9 cellular contexts compared by ENCODE assay signal in the genomic region with DNA sequence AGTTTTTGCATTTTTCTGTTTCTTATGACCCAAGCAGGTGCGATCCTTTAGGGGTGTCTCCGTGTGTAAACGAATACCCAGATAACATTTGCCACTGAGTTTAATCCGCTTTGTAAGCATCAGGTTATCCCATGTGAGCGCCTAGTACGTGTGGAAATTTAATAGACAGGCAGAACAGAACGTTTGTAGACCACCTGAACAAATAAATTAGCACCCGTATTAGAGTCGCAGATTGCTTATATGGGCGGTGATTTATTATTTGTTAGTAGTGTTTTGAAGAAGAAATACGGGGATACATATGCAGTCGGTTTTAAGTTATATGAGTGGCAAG. TPM values are rescaled to one million over a fixed set of nuclear protein-coding genes. Genes with fewer than 3 reads are reported as not detected.
DNase-seq lines count a peak whose midpoint lies in the region; ATAC-seq, FAIRE-seq and TF ChIP-seq lines count a peak whose summit lies in the region.
"Had no signal": no experiment of that assay in that cellular context is flagged by ENCODE, and none has a peak within 500 bp of the region (broad histone marks: within the 10 kb centered on the region; RNA-seq: fewer than 3 reads in every experiment).

No MANE protein-coding gene starts in this region.

- no peak overlapping the region for H2AK5ac ChIP-seq in H1 (ENCODE audit: low read depth, low read length)

- H3K4me2 ChIP-seq in Karpas-422 (ENCODE audit: low read depth, low read length, poor library complexity, severe bottlenecking) = peak overlapping the region; percentile 90
- H3K4me2 ChIP-seq in H1 (ENCODE audit: insufficient read depth in 1 of 2, low read depth in 2 of 2, low read length in 2 of 2) = peak overlapping the region; percentile 74 to 82
- peak overlapping the region; percentile 80 for H3K4me2 ChIP-seq in osteoblast (ENCODE audit: insufficient read depth, low read length)

- H3K36me3 ChIP-seq in CD8-positive, alpha-beta memory T cell (ENCODE audit: insufficient read depth, low read length) = peaks cover 10% of the 10 kb centered on the region
- H3K36me3 ChIP-seq in Karpas-422 (ENCODE audit: insufficient read depth, low read length) (peaks cover 25% of the 10 kb centered on the region), H1 (ENCODE audit: control insufficient read depth in 2 of 4, insufficient read depth in 4 of 4, low read length in 3 of 4) (peaks cover 3 to 13% (median 5%) of the 10 kb centered on the region in 4 experiments), osteoblast (ENCODE audit: insufficient read depth, low read length) (peaks cover 9% of the 10 kb centered on the region)

- H2AFZ ChIP-seq in Karpas-422 (ENCODE audit: low read length) (peak overlapping the region; percentile 78), H1 (ENCODE audit: low read length) (peak overlapping the region; percentile 85), osteoblast (ENCODE audit: low read length) (peak overlapping the region; percentile 90)

- H3K4me1 Mint-ChIP-seq in CD8-positive, alpha-beta memory T cell = peaks cover 0 to 28% (median 19%) of the 10 kb centered on the region in 3 donors

- no peak overlapping the region for H2BK120ac ChIP-seq in H1 (replicated peaks; ENCODE audit: low read depth, low read length)

- H2BK12ac ChIP-seq in H1 (ENCODE audit: low read depth, low read length) = no peak overlapping the region

- H3K27ac ChIP-seq in CD8-positive, alpha-beta memory T cell (ENCODE audit: low read depth, low read length) = peak overlapping the region; percentile 96
- H3K27ac ChIP-seq in Karpas-422 (ENCODE audit: low read length) (peak overlapping the region; percentile 59), H1 (ENCODE audit: low read depth, low read length) (peak overlapping the region; percentile 35; the same call in 1 of the 2 replicates), osteoblast (ENCODE audit: low read depth, low read length) (peak overlapping the region; percentile 99)

- H4K8ac ChIP-seq in H1 (ENCODE audit: extremely low read depth, insufficient read depth, low read length) = no peak overlapping the region

- peak overlapping the region; percentile 81 for H3K4me3 ChIP-seq in CD8-positive, alpha-beta memory T cell (ENCODE audit: low read length)
- peak overlapping the region; percentile 89 for H3K4me3 ChIP-seq in Karpas-422 (ENCODE audit: low read length)
- peak overlapping the region; percentile 66 to 98 (median 96) for H3K4me3 ChIP-seq in H1 (ENCODE audit: extremely low read depth in 1 of 4, insufficient read depth in 2 of 4, low read depth in 3 of 4, low read length in 4 of 4)
- peak overlapping the region; percentile 94 for H3K4me3 ChIP-seq in osteoblast (ENCODE audit: insufficient read depth, low read length)

- H3K9me3 ChIP-seq in CD8-positive, alpha-beta memory T cell (ENCODE audit: low read length) = no peaks in the 10 kb centered on the region
- H3K9me3 ChIP-seq in Karpas-422 (ENCODE audit: low read length) (no peaks in the 10 kb centered on the region), H1 (ENCODE audit: insufficient read depth in 2 of 2, low read depth in 1 of 2, low read length in 1 of 2) (no peaks in the 10 kb centered on the region), osteoblast (ENCODE audit: low read depth, low read length) (no peaks in the 10 kb centered on the region)

- no peak overlapping the region for H2BK15ac ChIP-seq in H1 (ENCODE audit: low read length)

- H3K14ac ChIP-seq in H1 (ENCODE audit: insufficient read length) = no peak overlapping the region

- no peak overlapping the region for H3K4me3 Mint-ChIP-seq in CD8-positive, alpha-beta memory T cell

- FAIRE-seq in H1 (lab: Jason Lieb, UNC) = no peak

- H3K18ac ChIP-seq in H1 (ENCODE audit: extremely low read depth, low read length) = no peak overlapping the region

- no peak overlapping the region for H3K27ac Mint-ChIP-seq in CD8-positive, alpha-beta memory T cell

- no peak for TF ChIP-seq EP300 in H1 (IDR thresholded peaks at IDR 0.05; ENCODE audit: borderline replicate concordance in 1 of 2, low read depth in 2 of 2, low read length in 2 of 2)

- no peaks in the 10 kb centered on the region for H3K9me2 ChIP-seq in Karpas-422 (replicated peaks; ENCODE audit: insufficient read depth, low read length)

- peak overlapping the region; percentile 60 for H3K56ac ChIP-seq in H1 (replicated peaks; ENCODE audit: insufficient read length, low read depth, low read length)

- POLR2A ChIA-PET in CD8-positive, alpha-beta memory T cell (lab: Charles Lee) = interaction anchor here (0.6 to 5.7 kb wide), 6 partner anchors 20 to 324 kb away, joined by 3 to 128 read pairs (median 4); a partner anchor contains a TSS
- POLR2A ChIA-PET in H1 (lab: Charles Lee; ENCODE audit: partially characterized antibody) = interaction anchor here (0.6 to 6.5 kb wide), 14 partner anchors 11 to 81 kb away, joined by 3 to 68 read pairs (median 4); a partner anchor contains a TSS

- H3K79me2 ChIP-seq in Karpas-422 (ENCODE audit: low read length) (peaks cover 48% of the 10 kb centered on the region), H1 (ENCODE audit: control insufficient read depth in 1 of 2, insufficient read depth in 2 of 2, low read length in 2 of 2) (peaks cover 8 to 45% of the 10 kb centered on the region in 2 experiments; a peak in 3 of 4 replicates), osteoblast (ENCODE audit: insufficient read depth, low read length) (peaks cover 41% of the 10 kb centered on the region)

- no peak overlapping the region for H4K5ac ChIP-seq in H1 (ENCODE audit: insufficient read length, low read depth, low read length)

- WGBS in H1 (ENCODE audit: extremely low coverage in 1 of 2, insufficient coverage in 1 of 2, insufficient read length in 1 of 2, insufficient replicate concordance in 2 of 2, low coverage in 1 of 2, low lambda C conversion rate in 2 of 2, missing lambda C conversion rate in 1 of 2), 2 experiments = 3 to 100% methylated on average over 2 to 12 of the region's 12 CpGs

- no peak overlapping the region for H2BK20ac ChIP-seq in H1 (ENCODE audit: low read length)

- H3K79me1 ChIP-seq in H1 (ENCODE audit: low read depth, low read length) = no peaks in the 10 kb centered on the region

- TF ChIP-seq RAD21 in H1 (IDR thresholded peaks at IDR 0.05 in 1 of 2, conservative IDR thresholded peaks at IDR 0.05 in 1 of 2; ENCODE audit: low read depth in 2 of 2, low read length in 2 of 2) = no peak

- peak; percentile 12 for ATAC-seq in GM21737 (IDR thresholded peaks at IDR 0.05; ENCODE audit: unreplicated experiment)

- H3K9ac ChIP-seq in Karpas-422 (ENCODE audit: low read length) (peak overlapping the region; percentile 81), H1 (replicated peaks in 1 of 4; ENCODE audit: extremely low read depth in 1 of 4, low read depth in 3 of 4, low read length in 3 of 4) (peak overlapping the region; percentile 61 to 97 (median 66))

- H3K36me3 Mint-ChIP-seq in CD8-positive, alpha-beta memory T cell = peaks cover 0 to 22% (median 4%) of the 10 kb centered on the region in 3 donors

- H3K9me3 Mint-ChIP-seq in CD8-positive, alpha-beta memory T cell = no peaks in the 10 kb centered on the region

- TF ChIP-seq CTCF in H1 (IDR thresholded peaks at IDR 0.05; ENCODE audit: control extremely low read depth in 1 of 3, insufficient read depth in 1 of 3, low read depth in 1 of 3, low read length in 3 of 3) (no peak), osteoblast (IDR thresholded peaks at IDR 0.05; ENCODE audit: extremely low read depth, low read depth, low read length) (no peak)

- TF ChIP-seq POLR2A in H1 (IDR thresholded peaks at IDR 0.05; ENCODE audit: control extremely low read depth in 1 of 2, low read depth in 2 of 2, low read length in 2 of 2) = no peak

- peaks cover 4% of the 10 kb centered on the region; the same call in 1 of the 2 replicates for H3K23me2 ChIP-seq in H1 (ENCODE audit: low read depth, low read length)

- H3K27me3 Mint-ChIP-seq in CD8-positive, alpha-beta memory T cell = no peaks in the 10 kb centered on the region

- H2BK5ac ChIP-seq in H1 (ENCODE audit: low read depth, low read length) = 0 out of 2 replicates have a peak overlapping the region, but pooled peaks have one; percentile 45

- CTCF ChIA-PET in CD8-positive, alpha-beta memory T cell (lab: Charles Lee) = interaction anchor here (0.7 to 5.2 kb wide), 7 partner anchors 20 to 438 kb away, joined by 3 to 45 read pairs (median 3); partner anchors contain the start of gene ATF7IP
- CTCF ChIA-PET in H1 (lab: Charles Lee; ENCODE audit: partially characterized antibody) = interaction anchor here (0.6 to 2.2 kb wide), 8 partner anchors 10 to 541 kb away, joined by 3 to 6 read pairs (median 4); partner anchors contain the start of gene SMCO3

- H3K4me1 ChIP-seq in CD8-positive, alpha-beta memory T cell (ENCODE audit: insufficient read depth, low read length) = peaks cover 36% of the 10 kb centered on the region
- H3K4me1 ChIP-seq in Karpas-422 (ENCODE audit: low read length) = peaks cover 27% of the 10 kb centered on the region
- H3K4me1 ChIP-seq in H1 (replicated peaks in 1 of 4; ENCODE audit: control insufficient read depth in 3 of 4, insufficient read depth in 4 of 4, low read length in 3 of 4) = peaks cover 0 to 2% (median 0%) of the 10 kb centered on the region in 4 experiments; a peak in 3 of 7 replicates
- H3K4me1 ChIP-seq in osteoblast (ENCODE audit: insufficient read depth, low read length) = peaks cover 9% of the 10 kb centered on the region

- H3K23ac ChIP-seq in H1 (ENCODE audit: insufficient read length) = no peak overlapping the region

- no peak overlapping the region for H3K4ac ChIP-seq in H1 (replicated peaks; ENCODE audit: insufficient read length, low read depth, low read length)

- DNase-seq in CD8-positive, alpha-beta memory T cell = no peak
- DNase-seq in Karpas-422 (no peak), H1 (ENCODE audit: low read depth in 1 of 2, low spot score in 2 of 2) (no peak), osteoblast (ENCODE audit: insufficient read length, low spot score, missing footprints) (no peak), DMS153 (lab: John Stamatoyannopoulos, UW) (no peak), superior temporal gyrus (ENCODE audit: extremely low spot score) (no peak), amygdala (lab: John Stamatoyannopoulos, UW) (no peak)

- H3K27me3 ChIP-seq in CD8-positive, alpha-beta memory T cell (ENCODE audit: insufficient read depth, low read length, poor library complexity, severe bottlenecking) = no peaks in the 10 kb centered on the region
- H3K27me3 ChIP-seq in Karpas-422 (ENCODE audit: low read length) = no peaks in the 10 kb centered on the region
- H3K27me3 ChIP-seq in H1 (replicated peaks in 1 of 4; ENCODE audit: control insufficient read depth in 3 of 4, extremely low read depth in 1 of 4, insufficient read depth in 3 of 4, low read length in 3 of 4) = no peaks in the 10 kb centered on the region
- H3K27me3 ChIP-seq in osteoblast (ENCODE audit: insufficient read depth, low read length) = no peaks in the 10 kb centered on the region

- H4K91ac ChIP-seq in H1 (replicated peaks; ENCODE audit: insufficient read length, low read length) = no peak overlapping the region

- peaks cover 12% of the 10 kb centered on the region for H4K20me1 ChIP-seq in Karpas-422 (ENCODE audit: insufficient read depth, low read depth, low read length)
- peaks cover 0 to 2% of the 10 kb centered on the region in 2 experiments for H4K20me1 ChIP-seq in H1 (replicated peaks in 1 of 2; ENCODE audit: control insufficient read depth in 1 of 2, insufficient read depth in 2 of 2, low read length in 2 of 2)
- H4K20me1 ChIP-seq in osteoblast (ENCODE audit: insufficient read depth, low read length) = peaks cover 8% of the 10 kb centered on the region

RNA-seq across cellular contexts. Expression of gene C12orf60, which starts 0.3 kb away (rescaled TPM):
- 1 to 10 TPM; 3.1 TPM for total RNA-seq in CD8-positive, alpha-beta memory T cell
- polyA plus RNA-seq in CD8-positive, alpha-beta memory T cell = 0.95 TPM
- total RNA-seq in Karpas-422 (2014; rRNA removed; shearing (Covaris generic); ENCODE audit: low replicate concordance) = 0.52 and 0.69 TPM in 2 replicates
- total RNA-seq in H1 (2021; fragmentation: NEBNext Ultra II Directional; extraction: Animal tissue kit (Norgen Biotek cat#: 25700)) = 1.2 and 1.5 TPM in 2 replicates
- polyA plus RNA-seq in H1 (2011; rRNA removed) = 0.91 and 1.2 TPM in 2 replicates
- 1.2 TPM for polyA plus RNA-seq in H1 (2011; cell fraction: cytosol; rRNA removed)
- polyA plus RNA-seq in H1 (2011; cell fraction: nucleus; rRNA removed) = 1.4 TPM
- 0.55 to 1.5 TPM (median 0.97 TPM) in 4 replicates for polyA plus RNA-seq in H1 (2012, experiment 1 of 2)
- 0.56 TPM for polyA plus RNA-seq in H1 (2012, experiment 2 of 2)
- 1.8 TPM for polyA plus RNA-seq in H1 (2013, experiment 1 of 2)
- 1.6 TPM for polyA plus RNA-seq in H1 (2013, experiment 2 of 2)
- 0.88 and 1.0 TPM in 2 replicates for polyA minus RNA-seq in H1 (2011; rRNA and poly(A)+ RNA removed)
- polyA minus RNA-seq in H1 (2011; cell fraction: cytosol; rRNA and poly(A)+ RNA removed) = 1.1 TPM
- 2.7 TPM for polyA minus RNA-seq in H1 (2011; cell fraction: nucleus; rRNA and poly(A)+ RNA removed)
- total RNA-seq in osteoblast = 0.59 and 0.72 TPM in 2 replicates

RNA-seq across cellular contexts. Expression of gene WBP11, which starts 0.5 kb away (rescaled TPM):
- total RNA-seq in CD8-positive, alpha-beta memory T cell = 100 to 1,000 TPM; 149 to 156 TPM
- polyA plus RNA-seq in CD8-positive, alpha-beta memory T cell = 70.2 TPM
- total RNA-seq in Karpas-422 (2014; rRNA removed; shearing (Covaris generic); ENCODE audit: low replicate concordance) = 22.5 and 22.7 TPM in 2 replicates
- total RNA-seq in H1 (2021; fragmentation: NEBNext Ultra II Directional; extraction: Animal tissue kit (Norgen Biotek cat#: 25700)) = 122 and 134 TPM in 2 replicates
- polyA plus RNA-seq in H1 (2011; rRNA removed) = 22.1 and 24.0 TPM in 2 replicates
- 13.6 TPM for polyA plus RNA-seq in H1 (2011; cell fraction: cytosol; rRNA removed)
- 19.4 TPM for polyA plus RNA-seq in H1 (2011; cell fraction: nucleus; rRNA removed)
- 48.7 to 91.9 TPM (median 53.8 TPM) in 4 replicates for polyA plus RNA-seq in H1 (2012, experiment 1 of 2)
- polyA plus RNA-seq in H1 (2012, experiment 2 of 2) = 29.8 TPM
- 86.1 TPM for polyA plus RNA-seq in H1 (2013, experiment 1 of 2)
- 94.0 TPM for polyA plus RNA-seq in H1 (2013, experiment 2 of 2)
- polyA minus RNA-seq in H1 (2011; rRNA and poly(A)+ RNA removed) = 17.5 and 18.9 TPM in 2 replicates
- polyA minus RNA-seq in H1 (2011; cell fraction: cytosol; rRNA and poly(A)+ RNA removed) = 24.6 TPM
- 23.2 TPM for polyA minus RNA-seq in H1 (2011; cell fraction: nucleus; rRNA and poly(A)+ RNA removed)
- total RNA-seq in osteoblast = 10.3 and 19.5 TPM in 2 replicates

RNA-seq across cellular contexts. Expression of gene SMCO3, which starts 10.2 kb away (rescaled TPM):
- not detected for total RNA-seq in CD8-positive, alpha-beta memory T cell
- not detected for polyA plus RNA-seq in CD8-positive, alpha-beta memory T cell
- total RNA-seq in Karpas-422 (2014; rRNA removed; shearing (Covaris generic); ENCODE audit: low replicate concordance) = not detected in 2 replicates
- total RNA-seq in H1 (2021; fragmentation: NEBNext Ultra II Directional; extraction: Animal tissue kit (Norgen Biotek cat#: 25700)) = not detected in 2 replicates
- not detected in 2 replicates for polyA plus RNA-seq in H1 (2011; rRNA removed)
- not detected for polyA plus RNA-seq in H1 (2011; cell fraction: cytosol; rRNA removed)
- polyA plus RNA-seq in H1 (2011; cell fraction: nucleus; rRNA removed) = not detected
- polyA plus RNA-seq in H1 (2012, experiment 1 of 2) = 0.08 TPM in 1 of 4 replicates, not detected in the others
- polyA plus RNA-seq in H1 (2012, experiment 2 of 2) = not detected
- polyA plus RNA-seq in H1 (2013, experiment 1 of 2) = not detected
- polyA plus RNA-seq in H1 (2013, experiment 2 of 2) = not detected
- not detected in 2 replicates for polyA minus RNA-seq in H1 (2011; rRNA and poly(A)+ RNA removed)
- not detected for polyA minus RNA-seq in H1 (2011; cell fraction: cytosol; rRNA and poly(A)+ RNA removed)
- polyA minus RNA-seq in H1 (2011; cell fraction: nucleus; rRNA and poly(A)+ RNA removed) = not detected
- total RNA-seq in osteoblast = under 0.01 TPM in 1 of 2 replicates, not detected in the other

RNA-seq across cellular contexts. Expression of gene ART4, which starts 39.5 kb away (rescaled TPM):
- not detected for total RNA-seq in CD8-positive, alpha-beta memory T cell
- not detected for polyA plus RNA-seq in CD8-positive, alpha-beta memory T cell
- total RNA-seq in Karpas-422 (2014; rRNA removed; shearing (Covaris generic); ENCODE audit: low replicate concordance) = not detected in 2 replicates
- not detected in 2 replicates for total RNA-seq in H1 (2021; fragmentation: NEBNext Ultra II Directional; extraction: Animal tissue kit (Norgen Biotek cat#: 25700))
- polyA plus RNA-seq in H1 (2011; rRNA removed) = not detected in 2 replicates
- not detected for polyA plus RNA-seq in H1 (2011; cell fraction: cytosol; rRNA removed)
- polyA plus RNA-seq in H1 (2011; cell fraction: nucleus; rRNA removed) = not detected
- 0.29 TPM in 1 of 4 replicates, not detected in the others for polyA plus RNA-seq in H1 (2012, experiment 1 of 2)
- 0.16 TPM for polyA plus RNA-seq in H1 (2012, experiment 2 of 2)
- polyA plus RNA-seq in H1 (2013, experiment 1 of 2) = not detected
- not detected for polyA plus RNA-seq in H1 (2013, experiment 2 of 2)
- polyA minus RNA-seq in H1 (2011; rRNA and poly(A)+ RNA removed) = not detected in 2 replicates
- not detected for polyA minus RNA-seq in H1 (2011; cell fraction: cytosol; rRNA and poly(A)+ RNA removed)
- polyA minus RNA-seq in H1 (2011; cell fraction: nucleus; rRNA and poly(A)+ RNA removed) = not detected
- not detected in 2 replicates for total RNA-seq in osteoblast
- total RNA-seq: renal cortical epithelial cell had no signal

Comparison
In these comparisons a context has a peak if more than half of its experiments do, and no peak if none do; other contexts are left out.
1. H3K27ac ChIP-seq: peak in every context shown above with its lines; median percentile 99 in osteoblast; 96 in CD8-positive, alpha-beta memory T cell; 59 in Karpas-422; 35 in H1.